23 cellular contexts compared by ENCODE assay signal in the genomic region with DNA sequence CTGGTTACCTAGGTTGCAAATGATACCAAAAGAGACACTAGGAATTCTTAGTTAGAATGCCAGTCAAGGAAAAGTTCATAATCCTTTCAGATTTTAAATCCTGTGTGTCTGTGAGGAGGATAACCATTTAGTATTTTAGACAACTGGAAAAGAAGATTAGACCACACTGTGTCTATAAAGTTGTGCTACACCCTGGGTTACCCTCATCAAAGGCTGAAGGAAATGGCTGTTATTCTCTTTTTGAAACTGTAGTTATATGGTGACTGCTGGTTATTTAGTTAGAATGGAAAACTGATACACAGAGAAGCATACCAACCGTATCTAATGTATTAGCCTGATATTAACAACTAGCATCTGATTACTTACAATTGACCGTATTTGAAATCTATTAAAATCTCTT.
DNase-seq lines count a peak whose midpoint lies in the region; ATAC-seq and TF ChIP-seq lines count a peak whose summit lies in the region.
"Had no signal": no experiment of that assay in that cellular context is flagged by ENCODE, and none has a peak within 500 bp of the region (broad histone marks: within the 10 kb centered on the region; RNA-seq: fewer than 3 reads in every experiment).

No MANE protein-coding gene starts in this region.

- no peaks in the 10 kb centered on the region for H3K4me1 ChIP-seq in endodermal cell (ENCODE audit: control insufficient read depth, insufficient read depth, low read length)

- 73% methylated on average over 2 of the region's 2 CpGs; no CpG with 5 or more reads in 1 of the 2 experiments for WGBS in endodermal cell (ENCODE audit: insufficient coverage in 1 of 2, insufficient read length in 1 of 2), 2 experiments

- no peak overlapping the region for H3K4me3 ChIP-seq in endodermal cell (ENCODE audit: low read length)

- H3K36me3 Mint-ChIP-seq in activated T-cell treated with anti-CD3 and anti-CD28 coated beads, Interleukin-2, amount 50 U/mL, for 72 hours (ENCODE audit: insufficient read depth in 2 of 2): peaks cover 10 to 47% of the 10 kb centered on the region in 2 donors
- H3K36me3 Mint-ChIP-seq in endodermal cell (ENCODE audit: low read depth): peaks cover 2% of the 10 kb centered on the region
- H3K36me3 Mint-ChIP-seq in stimulated activated naive B cell treated with anti-CD40 and anti-IgM and Interleukin-4, amounts not matched to agents 10 μg/mL and 1 μg/mL and 100 μg/mL, for 72 hours: peaks cover 56 to 68% of the 10 kb centered on the region in 2 donors

- H3K9ac ChIP-seq in endodermal cell (ENCODE audit: extremely low read depth, low read length, poor library complexity, severe bottlenecking): no peak overlapping the region

- no peak for TF ChIP-seq CTCF in endodermal cell (conservative IDR thresholded peaks at IDR 0.05)

- H3K4me3 Mint-ChIP-seq in activated T-cell treated with anti-CD3 and anti-CD28 coated beads, Interleukin-2, amount 50 U/mL, for 72 hours: no peak overlapping the region
- H3K4me3 Mint-ChIP-seq in endodermal cell: no peak overlapping the region
- H3K4me3 Mint-ChIP-seq in stimulated activated naive B cell treated with anti-CD40 and anti-IgM and Interleukin-4, amounts not matched to agents 10 μg/mL and 1 μg/mL and 100 μg/mL, for 72 hours: no peak overlapping the region

- H3K27ac ChIP-seq in endodermal cell (ENCODE audit: low read depth, low read length): peak overlapping the region; percentile 81
- H3K27ac ChIP-seq: HL-60 had no signal

- peaks cover 84% of the 10 kb centered on the region for H3K4me1 Mint-ChIP-seq in activated T-cell treated with anti-CD3 and anti-CD28 coated beads, Interleukin-2, amount 50 U/mL, for 72 hours (ENCODE audit: low read depth)
- H3K4me1 Mint-ChIP-seq in endodermal cell: peaks cover 9% of the 10 kb centered on the region
- H3K4me1 Mint-ChIP-seq in stimulated activated naive B cell treated with anti-CD40 and anti-IgM and Interleukin-4, amounts not matched to agents 10 μg/mL and 1 μg/mL and 100 μg/mL, for 72 hours: peaks cover 40 to 53% of the 10 kb centered on the region in 2 donors

- no peak for DNase-seq in activated T-cell treated with anti-CD3 and anti-CD28 coated beads, Interleukin-2, amount 50 U/mL, for 72 hours
- no peak for DNase-seq in activated T-cell treated with anti-CD3 and anti-CD28 coated beads for 4 hours
- DNase-seq in NCI-H82 treated with DMSO at 0.1 percent for 48 hours (lab: John Stamatoyannopoulos, UW; ENCODE audit: unreplicated experiment): peak; percentile 32
- no peak for DNase-seq in endodermal cell
- DNase-seq in stimulated activated naive B cell treated with anti-CD40 and anti-IgM and Interleukin-4, amounts not matched to agents 10 μg/mL and 1 μg/mL and 100 μg/mL, for 72 hours: no peak
- DNase-seq in NCI-H2029 (lab: John Stamatoyannopoulos, UW): no peak
- no peak for DNase-seq in NCI-H345 treated with DMSO at 0.1 percent for 48 hours (lab: John Stamatoyannopoulos, UW; ENCODE audit: unreplicated experiment)
- no peak for DNase-seq in left ventricle myocardium superior
- DNase-seq: 8988T, C1 segment of cervical spinal cord, EL, GF-D8, KBM-7, NCI-H1092 treated with DMSO at 0.1 percent for 48 hours, NCI-H1436 treated with DMSO at 0.1 percent for 48 hours, NCI-H1930, NCI-H2227 treated with DMSO at 0.1 percent for 48 hours, NCI-H510A treated with DMSO at 0.1 percent for 48 hours, NCI-H748 treated with DMSO at 0.1 percent for 48 hours, OCI-M1 had no signal

- H3K27ac Mint-ChIP-seq in activated T-cell treated with anti-CD3 and anti-CD28 coated beads, Interleukin-2, amount 50 U/mL, for 72 hours: peak overlapping the region; percentile 17
- no peak overlapping the region for H3K27ac Mint-ChIP-seq in endodermal cell
- peak overlapping the region; percentile 31 for H3K27ac Mint-ChIP-seq in stimulated activated naive B cell treated with anti-CD40 and anti-IgM and Interleukin-4, amounts not matched to agents 10 μg/mL and 1 μg/mL and 100 μg/mL, for 72 hours

- H3K27me3 ChIP-seq in endodermal cell (ENCODE audit: control insufficient read depth, insufficient read depth, low read length, poor library complexity, severe bottlenecking): no peaks in the 10 kb centered on the region

- no peaks in the 10 kb centered on the region for H3K36me3 ChIP-seq in endodermal cell (ENCODE audit: control insufficient read depth, insufficient read depth, low read length)

- peaks cover 1 to 2% of the 10 kb centered on the region in 2 donors for H3K9me3 Mint-ChIP-seq in activated T-cell treated with anti-CD3 and anti-CD28 coated beads, Interleukin-2, amount 50 U/mL, for 72 hours
- H3K9me3 Mint-ChIP-seq in endodermal cell: peaks cover 6% of the 10 kb centered on the region
- no peaks in the 10 kb centered on the region for H3K9me3 Mint-ChIP-seq in stimulated activated naive B cell treated with anti-CD40 and anti-IgM and Interleukin-4, amounts not matched to agents 10 μg/mL and 1 μg/mL and 100 μg/mL, for 72 hours

- no peaks in the 10 kb centered on the region for H3K9me3 ChIP-seq in endodermal cell (ENCODE audit: control insufficient read depth, low read length)

- ATAC-seq in activated T-cell treated with anti-CD3 and anti-CD28 coated beads, Interleukin-2, amount 50 U/mL, for 72 hours (replicated peaks in 1 of 2): no peak
- ATAC-seq in stimulated activated naive B cell treated with anti-CD40 and anti-IgM and Interleukin-4, amounts not matched to agents 10 μg/mL and 1 μg/mL and 100 μg/mL, for 72 hours (replicated peaks): no peak
- ATAC-seq in left ventricle myocardium superior: no peak
- ATAC-seq: HCT116, HepG2 had no signal

- no peaks in the 10 kb centered on the region for H3K27me3 Mint-ChIP-seq in activated T-cell treated with anti-CD3 and anti-CD28 coated beads, Interleukin-2, amount 50 U/mL, for 72 hours (ENCODE audit: low read depth)
- no peaks in the 10 kb centered on the region for H3K27me3 Mint-ChIP-seq in endodermal cell (ENCODE audit: insufficient read depth)
- no peaks in the 10 kb centered on the region for H3K27me3 Mint-ChIP-seq in stimulated activated naive B cell treated with anti-CD40 and anti-IgM and Interleukin-4, amounts not matched to agents 10 μg/mL and 1 μg/mL and 100 μg/mL, for 72 hours

- intact Hi-C loops in left ventricle myocardium superior (cut with micrococcal nuclease): no loop called here
